Comparison of ENCODE assay signal across 15 cellular contexts in the genomic region with DNA sequence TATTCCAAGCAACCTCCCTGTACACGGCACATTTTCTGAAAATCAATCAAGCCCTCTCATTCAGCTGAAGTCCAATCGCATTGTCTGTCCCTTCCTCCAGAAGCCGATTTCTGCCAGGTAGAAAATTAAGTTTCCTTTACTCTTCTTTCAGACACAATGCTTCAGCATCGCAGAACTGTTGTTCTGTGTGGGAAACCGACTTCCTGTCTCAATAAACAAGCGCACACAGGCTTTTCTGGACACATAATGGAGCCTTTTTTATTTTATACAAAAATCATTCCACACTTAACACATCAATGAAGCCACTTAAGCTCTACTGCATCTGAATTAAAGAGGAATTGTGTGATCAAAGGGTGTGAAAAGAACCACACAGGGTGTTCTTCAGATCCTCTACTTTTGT.
DNase-seq lines count a peak whose midpoint lies in the region; FAIRE-seq and TF ChIP-seq lines count a peak whose summit lies in the region.
"Had no signal": no experiment of that assay in that cellular context is flagged by ENCODE, and none has a peak within 500 bp of the region (broad histone marks: within the 10 kb centered on the region; RNA-seq: fewer than 3 reads in every experiment).

No MANE protein-coding gene starts in this region.

- intact Hi-C loops in CD4-positive, alpha-beta memory T cell (cut with micrococcal nuclease): no loop called here

- H3K4me3 ChIP-seq in HUES48 (ENCODE audit: low read depth, low read length): peak overlapping the region; percentile 31; the same call in 1 of the 2 replicates
- H3K4me3 ChIP-seq in astrocyte (ENCODE audit: insufficient read depth, low read depth, low read length): peak overlapping the region; percentile 27
- no peak overlapping the region for H3K4me3 ChIP-seq in osteoblast (ENCODE audit: insufficient read depth, low read length)
- H3K4me3 ChIP-seq in CD4-positive, alpha-beta memory T cell (ENCODE audit: low read length in 2 of 2): no peak overlapping the region
- H3K4me3 ChIP-seq: cardiac muscle cell, left ventricle myocardium inferior had no signal

- peak overlapping the region; percentile 78 for H3K4me2 ChIP-seq in astrocyte (ENCODE audit: low read length)
- H3K4me2 ChIP-seq in osteoblast (ENCODE audit: insufficient read depth, low read length): peak overlapping the region; percentile 40

- H3K36me3 ChIP-seq in HUES48 (ENCODE audit: control insufficient read depth, insufficient read depth, low read length) (no peaks in the 10 kb centered on the region), astrocyte (ENCODE audit: insufficient read depth, low read length) (no peaks in the 10 kb centered on the region), osteoblast (ENCODE audit: insufficient read depth, low read length) (peaks cover 14% of the 10 kb centered on the region)
- H3K36me3 ChIP-seq in CD4-positive, alpha-beta memory T cell (ENCODE audit: insufficient read depth, low read length): no peaks in the 10 kb centered on the region
- H3K36me3 ChIP-seq: cardiac muscle cell, esophagus muscularis mucosa, left ventricle myocardium inferior had no signal

- H3K27ac ChIP-seq in HUES48 (ENCODE audit: low read depth, low read length): peak overlapping the region; percentile 51
- peak overlapping the region; percentile 33 for H3K27ac ChIP-seq in astrocyte (ENCODE audit: low read depth, low read length)
- peak overlapping the region; percentile 86 for H3K27ac ChIP-seq in osteoblast (ENCODE audit: low read depth, low read length)
- H3K27ac ChIP-seq in CD4-positive, alpha-beta memory T cell (ENCODE audit: low read depth, low read length): no peak overlapping the region
- H3K27ac ChIP-seq: cardiac muscle cell, esophagus muscularis mucosa, left ventricle myocardium inferior had no signal

- TF ChIP-seq CTCF in astrocyte (IDR thresholded peaks at IDR 0.05; ENCODE audit: insufficient read depth, low read depth, low read length): no peak
- TF ChIP-seq CTCF in osteoblast (IDR thresholded peaks at IDR 0.05; ENCODE audit: extremely low read depth, low read depth, low read length): no peak

- H3K36me3 Mint-ChIP-seq in astrocyte (ENCODE audit: low read depth, unreplicated experiment): no peaks in the 10 kb centered on the region
- no peaks in the 10 kb centered on the region for H3K36me3 Mint-ChIP-seq in CD4-positive, alpha-beta memory T cell
- H3K36me3 Mint-ChIP-seq: CD14-positive monocyte had no signal

- H3K79me2 ChIP-seq in astrocyte (ENCODE audit: insufficient read depth, low read length) (no peaks in the 10 kb centered on the region), osteoblast (ENCODE audit: insufficient read depth, low read length) (no peaks in the 10 kb centered on the region)

- H3K9ac ChIP-seq in HUES48 (ENCODE audit: low read depth, low read length): no peak overlapping the region; the same call in 1 of the 2 replicates
- H3K9ac ChIP-seq in astrocyte (ENCODE audit: low read length): peak overlapping the region; percentile 58

- H3K4me1 ChIP-seq in HUES48 (ENCODE audit: control insufficient read depth, insufficient read depth, low read length) (peaks cover 48% of the 10 kb centered on the region), astrocyte (ENCODE audit: insufficient read depth, low read length) (peaks cover 35% of the 10 kb centered on the region), osteoblast (ENCODE audit: insufficient read depth, low read length) (peaks cover 73% of the 10 kb centered on the region)
- H3K4me1 ChIP-seq in CD4-positive, alpha-beta memory T cell (ENCODE audit: insufficient read depth, low read length): no peaks in the 10 kb centered on the region

- H3K4me1 Mint-ChIP-seq in astrocyte (ENCODE audit: low read depth, unreplicated experiment): peaks cover 54% of the 10 kb centered on the region
- H3K4me1 Mint-ChIP-seq in CD4-positive, alpha-beta memory T cell: no peaks in the 10 kb centered on the region
- H3K4me1 Mint-ChIP-seq: CD14-positive monocyte had no signal

- no peak overlapping the region for H3K4me3 Mint-ChIP-seq in astrocyte (ENCODE audit: unreplicated experiment)
- no peak overlapping the region for H3K4me3 Mint-ChIP-seq in CD4-positive, alpha-beta memory T cell
- H3K4me3 Mint-ChIP-seq: activated T-helper 1 cell treated with anti-CD3 and anti-CD28 coated beads, Interleukin-12 subunit alpha, Interleukin-12 subunit beta, Interleukin-2, Interleukin-4 antibody, amounts not matched to agents 30 ng/mL and 10 ng/mL and 1 ng/mL, durations not matched to agents 14 hours and 24 hours and 36 hours; CD14-positive monocyte had no signal

- H2AFZ ChIP-seq in astrocyte (ENCODE audit: low read depth, low read length) (peak overlapping the region; percentile 82), osteoblast (ENCODE audit: low read length) (no peak overlapping the region)

- FAIRE-seq in astrocyte (lab: Jason Lieb, UNC): peak; percentile 34

- peak overlapping the region; percentile 66 for H3K27ac Mint-ChIP-seq in astrocyte (ENCODE audit: unreplicated experiment)
- H3K27ac Mint-ChIP-seq in CD4-positive, alpha-beta memory T cell: no peak overlapping the region
- H3K27ac Mint-ChIP-seq: activated T-helper 1 cell treated with anti-CD3 and anti-CD28 coated beads, Interleukin-12 subunit alpha, Interleukin-12 subunit beta, Interleukin-2, Interleukin-4 antibody, amounts not matched to agents 30 ng/mL and 10 ng/mL and 1 ng/mL, durations not matched to agents 14 hours and 24 hours and 36 hours; CD14-positive monocyte had no signal

- H3K9me3 ChIP-seq in HUES48 (ENCODE audit: control insufficient read depth, insufficient read depth, low read length) (no peaks in the 10 kb centered on the region), astrocyte (ENCODE audit: insufficient read depth, low read depth, low read length) (no peaks in the 10 kb centered on the region), osteoblast (ENCODE audit: low read depth, low read length) (no peaks in the 10 kb centered on the region)
- no peaks in the 10 kb centered on the region for H3K9me3 ChIP-seq in CD4-positive, alpha-beta memory T cell (ENCODE audit: control insufficient read depth in 1 of 2, low read length in 2 of 2)
- H3K9me3 ChIP-seq: esophagus muscularis mucosa, left ventricle myocardium inferior had no signal

- DNase-seq in astrocyte (ENCODE audit: low read depth) (peak; percentile 22), foreskin melanocyte (peak; percentile 45), osteoblast (ENCODE audit: insufficient read length, low spot score, missing footprints) (no peak), HuH-7 (ENCODE audit: low spot score) (no peak), cerebellar cortex (ENCODE audit: low spot score) (no peak)
- no peak for DNase-seq in CD4-positive, alpha-beta memory T cell
- DNase-seq in activated CD4-positive, CD25-positive, alpha-beta regulatory T cell treated with anti-CD3 and anti-CD28 coated beads, Interleukin-2, amount 50 U/mL, for 72 hours: no peak
- DNase-seq: left ventricle myocardium inferior, NCI-H1417 treated with DMSO at 0.1 percent for 48 hours, nucleus accumbens had no signal

- H3K27me3 Mint-ChIP-seq in astrocyte (ENCODE audit: low read depth, unreplicated experiment): no peaks in the 10 kb centered on the region
- no peaks in the 10 kb centered on the region for H3K27me3 Mint-ChIP-seq in CD4-positive, alpha-beta memory T cell

- POLR2A ChIA-PET in CD4-positive, alpha-beta memory T cell (lab: Charles Lee; ENCODE audit: partially characterized antibody): no interaction called here

- H3K27me3 ChIP-seq in HUES48 (ENCODE audit: control insufficient read depth, insufficient read depth, low read length) (0 out of 2 replicates have a peak, but pooled peaks cover 4% of the 10 kb centered on the region), astrocyte (ENCODE audit: insufficient read depth, low read length) (no peaks in the 10 kb centered on the region), osteoblast (ENCODE audit: insufficient read depth, low read length) (no peaks in the 10 kb centered on the region)
- H3K27me3 ChIP-seq in CD4-positive, alpha-beta memory T cell (ENCODE audit: insufficient read depth, low read length): no peaks in the 10 kb centered on the region
- H3K27me3 ChIP-seq: cardiac muscle cell, esophagus muscularis mucosa had no signal

- H3K9me3 Mint-ChIP-seq in astrocyte (ENCODE audit: unreplicated experiment): no peaks in the 10 kb centered on the region
- peaks cover 0 to 2% (median 0%) of the 10 kb centered on the region in 8 donors for H3K9me3 Mint-ChIP-seq in CD4-positive, alpha-beta memory T cell
- H3K9me3 Mint-ChIP-seq: activated T-helper 1 cell treated with anti-CD3 and anti-CD28 coated beads, Interleukin-12 subunit alpha, Interleukin-12 subunit beta, Interleukin-2, Interleukin-4 antibody, amounts not matched to agents 30 ng/mL and 10 ng/mL and 1 ng/mL, durations not matched to agents 14 hours and 24 hours and 36 hours; CD14-positive monocyte had no signal

- H4K20me1 ChIP-seq in astrocyte (ENCODE audit: insufficient read depth, low read length) (no peaks in the 10 kb centered on the region), osteoblast (ENCODE audit: insufficient read depth, low read length) (no peaks in the 10 kb centered on the region)

- CTCF ChIA-PET in CD4-positive, alpha-beta memory T cell (lab: Charles Lee; ENCODE audit: partially characterized antibody): no interaction called here

Comparison
In these comparisons a context has a peak if more than half of its experiments do, and no peak if none do; other contexts are left out.
1. H3K4me3 ChIP-seq: peak in HUES48 (single experiment) and astrocyte (single experiment); none in osteoblast (single experiment) and CD4-positive, alpha-beta memory T cell (0 of 2).
2. DNase-seq: peak in astrocyte (single experiment) and foreskin melanocyte (single experiment); none in osteoblast (single experiment), HuH-7 (single experiment), CD4-positive, alpha-beta memory T cell (0 of 5), cerebellar cortex (single experiment) and activated CD4-positive, CD25-positive, alpha-beta regulatory T cell treated with anti-CD3 and anti-CD28 coated beads, Interleukin-2, amount 50 U/mL, for 72 hours (single experiment).